28 cellular contexts compared by ENCODE assay signal in the genomic region with DNA sequence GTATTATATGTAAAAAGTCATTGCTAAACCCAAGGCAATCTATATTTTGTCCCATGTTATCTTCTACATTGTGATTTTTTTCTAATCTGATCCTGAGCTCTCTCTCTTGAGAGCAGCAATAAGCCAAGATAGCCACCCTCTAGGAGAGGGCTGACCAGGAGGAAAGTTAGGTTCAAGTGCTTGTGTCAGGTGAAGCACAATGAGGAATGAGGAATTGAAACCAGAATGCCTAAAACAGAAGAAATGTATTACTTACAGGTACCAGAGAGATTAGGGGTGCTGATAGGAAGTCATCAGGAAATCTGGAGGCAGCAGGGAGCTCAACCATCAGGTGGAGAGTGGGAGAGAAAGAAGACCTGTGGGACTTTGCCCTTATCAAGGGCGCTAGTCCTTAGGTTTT.
"Had no signal": no experiment of that assay in that cellular context is flagged by ENCODE, and none has a peak within 500 bp of the region (broad histone marks: within the 10 kb centered on the region; RNA-seq: fewer than 3 reads in every experiment).

No MANE protein-coding gene starts in this region.

- H3K27me3 ChIP-seq: testis, thyroid gland, tibial artery, upper lobe of left lung, upper lobe of right lung, uterus, vagina had no signal

- H3K36me3 ChIP-seq: stomach, suprapubic skin, thoracic aorta, thyroid gland, tibial artery, transverse colon, upper lobe of left lung, upper lobe of right lung, uterus, vagina had no signal

- FAIRE-seq: urothelium cell line had no signal

- H3K4me1 Mint-ChIP-seq: stimulated activated effector memory CD8-positive, alpha-beta T cell treated with anti-CD3 and anti-CD28 coated beads, Interleukin-12 subunit alpha, Interleukin-12 subunit beta, amount 100 ng/mL, for 72 hours; stimulated activated memory B cell treated with anti-CD40 and anti-IgM and Interleukin-4, amounts not matched to agents 10 μg/mL and 1 μg/mL and 100 μg/mL, for 72 hours; stimulated activated naive B cell treated with anti-CD40 and anti-IgM and Interleukin-4, amounts not matched to agents 10 μg/mL and 1 μg/mL and 100 μg/mL, for 72 hours; stimulated activated naive CD8-positive, alpha-beta T cell treated with anti-CD3 and anti-CD28 coated beads, Interleukin-15, amount 100 ng/mL, for 72 hours had no signal

- H3K4me3 ChIP-seq: stomach, suprapubic skin, testis, thoracic aorta, thyroid gland, tibial artery, tibial nerve, transverse colon, upper lobe of left lung, upper lobe of right lung, uterus, vagina had no signal

- H3K27ac ChIP-seq: stomach, suprapubic skin, testis, thoracic aorta, thyroid gland, tibial artery, tibial nerve, transverse colon, upper lobe of left lung, upper lobe of right lung, uterus, vagina had no signal

- DNase-seq: stimulated activated CD4-positive, alpha-beta T cell treated with anti-CD3 and anti-CD28 coated beads, Interleukin-2, amount 100 ng/mL, for 48 hours; stimulated activated CD4-positive, alpha-beta T cell treated with anti-CD3 and anti-CD28 coated beads, Interleukin-4, amount 100 ng/mL, for 1 hour; stimulated activated CD4-positive, alpha-beta T cell treated with anti-CD3 and anti-CD28 coated beads, Interleukin-4, amount 100 ng/mL, for 24 hours; stimulated activated CD4-positive, alpha-beta T cell treated with anti-CD3 and anti-CD28 coated beads, Interleukin-4, amount 100 ng/mL, for 4 hours; stimulated activated CD8-positive, alpha-beta memory T cell treated with anti-CD3 and anti-CD28 coated beads, Interleukin-4, amount 100 ng/mL, for 48 hours; stimulated activated naive B cell treated with anti-CD40 and anti-IgM and Interleukin-4, amounts not matched to agents 10 μg/mL and 1 μg/mL and 100 μg/mL, for 72 hours; stimulated activated naive CD4-positive, alpha-beta T cell; stimulated activated naive CD4-positive, alpha-beta T cell treated with Interleukin-2 at 50 U/mL for 16 hours; stimulated activated naive CD8-positive, alpha-beta T cell treated with anti-CD3 and anti-CD28 coated beads, Interleukin-15, amount 100 ng/mL, for 72 hours; stomach; substantia nigra; testis; thyroid gland; tibial artery; transverse colon; trophoblast cell; upper lobe of left lung; upper lobe of right lung; uterus had no signal

- ATAC-seq: stimulated activated effector memory CD8-positive, alpha-beta T cell treated with anti-CD3 and anti-CD28 coated beads, Interleukin-12 subunit alpha, Interleukin-12 subunit beta, amount 100 ng/mL, for 72 hours; stimulated activated memory B cell treated with anti-CD40 and anti-IgM and Interleukin-4, amounts not matched to agents 10 μg/mL and 1 μg/mL and 100 μg/mL, for 72 hours; stimulated activated naive B cell treated with anti-CD40 and anti-IgM and Interleukin-4, amounts not matched to agents 10 μg/mL and 1 μg/mL and 100 μg/mL, for 72 hours; stimulated activated naive CD8-positive, alpha-beta T cell treated with anti-CD3 and anti-CD28 coated beads, Interleukin-15, amount 100 ng/mL, for 72 hours; upper lobe of right lung had no signal

- H3K4me1 ChIP-seq: stomach, suprapubic skin, testis, thyroid gland, tibial artery, tibial nerve, transverse colon, upper lobe of left lung, upper lobe of right lung, uterus, vagina had no signal

- H3K27ac Mint-ChIP-seq: stimulated activated effector memory CD8-positive, alpha-beta T cell treated with anti-CD3 and anti-CD28 coated beads, Interleukin-12 subunit alpha, Interleukin-12 subunit beta, amount 100 ng/mL, for 72 hours; stimulated activated memory B cell treated with anti-CD40 and anti-IgM and Interleukin-4, amounts not matched to agents 10 μg/mL and 1 μg/mL and 100 μg/mL, for 72 hours; stimulated activated naive B cell treated with anti-CD40 and anti-IgM and Interleukin-4, amounts not matched to agents 10 μg/mL and 1 μg/mL and 100 μg/mL, for 72 hours; stimulated activated naive CD8-positive, alpha-beta T cell treated with anti-CD3 and anti-CD28 coated beads, Interleukin-15, amount 100 ng/mL, for 72 hours; stimulated activated naive CD8-positive, alpha-beta T cell treated with anti-CD3 and anti-CD28 coated beads, Interleukin-15, Interleukin-2, amounts not matched to agents 100 ng/mL and 50 ng/mL, for 24 hours; type B pancreatic cell had no signal

- H3K9me3 Mint-ChIP-seq: stimulated activated effector memory CD8-positive, alpha-beta T cell treated with anti-CD3 and anti-CD28 coated beads, Interleukin-12 subunit alpha, Interleukin-12 subunit beta, amount 100 ng/mL, for 72 hours; stimulated activated naive CD8-positive, alpha-beta T cell treated with anti-CD3 and anti-CD28 coated beads, Interleukin-15, Interleukin-2, amounts not matched to agents 100 ng/mL and 50 ng/mL, for 24 hours had no signal

- H3K9me3 ChIP-seq: stomach, suprapubic skin, testis, thoracic aorta, thyroid gland, tibial artery, transverse colon, upper lobe of left lung, upper lobe of right lung, uterus had no signal

- H3K36me3 Mint-ChIP-seq: stimulated activated effector memory CD8-positive, alpha-beta T cell treated with anti-CD3 and anti-CD28 coated beads, Interleukin-12 subunit alpha, Interleukin-12 subunit beta, amount 100 ng/mL, for 72 hours; stimulated activated memory B cell treated with anti-CD40 and anti-IgM and Interleukin-4, amounts not matched to agents 10 μg/mL and 1 μg/mL and 100 μg/mL, for 72 hours; stimulated activated naive B cell treated with anti-CD40 and anti-IgM and Interleukin-4, amounts not matched to agents 10 μg/mL and 1 μg/mL and 100 μg/mL, for 72 hours; type B pancreatic cell had no signal

- H3K4me3 Mint-ChIP-seq: stimulated activated effector memory CD8-positive, alpha-beta T cell treated with anti-CD3 and anti-CD28 coated beads, Interleukin-12 subunit alpha, Interleukin-12 subunit beta, amount 100 ng/mL, for 72 hours; stimulated activated memory B cell treated with anti-CD40 and anti-IgM and Interleukin-4, amounts not matched to agents 10 μg/mL and 1 μg/mL and 100 μg/mL, for 72 hours; stimulated activated naive B cell treated with anti-CD40 and anti-IgM and Interleukin-4, amounts not matched to agents 10 μg/mL and 1 μg/mL and 100 μg/mL, for 72 hours; stimulated activated naive CD8-positive, alpha-beta T cell treated with anti-CD3 and anti-CD28 coated beads, Interleukin-15, amount 100 ng/mL, for 72 hours; stimulated activated naive CD8-positive, alpha-beta T cell treated with anti-CD3 and anti-CD28 coated beads, Interleukin-15, Interleukin-2, amounts not matched to agents 100 ng/mL and 50 ng/mL, for 24 hours; type B pancreatic cell had no signal
